ENCODE assay signal across 16 cellular contexts in genomic region chr12:91422107-91422506, GRCh38.
"Had no signal": no experiment of that assay in that cellular context is flagged by ENCODE, and none has a peak within 500 bp of the region (broad histone marks: within the 10 kb centered on the region; RNA-seq: fewer than 3 reads in every experiment).

No MANE protein-coding gene starts in this region.

- H3K9me3 ChIP-seq: heart left ventricle, left ventricle myocardium inferior, suprapubic skin had no signal

- FAIRE-seq: frontal cortex had no signal

- DNase-seq: activated CD4-positive, alpha-beta T cell treated with anti-CD3 and anti-CD28 coated beads for 48 hours; activated naive CD4-positive, alpha-beta T cell; cortex of kidney; effector CD8-positive, alpha-beta T cell; heart left ventricle; islet precursor cell; left ventricle myocardium inferior; nephron progenitor cell; stimulated activated CD4-positive, alpha-beta T cell treated with anti-CD3 and anti-CD28 coated beads, Interleukin-4, amount 100 ng/mL, for 1 hour; stimulated activated CD8-positive, alpha-beta memory T cell treated with anti-CD3 and anti-CD28 coated beads, Interleukin-4, amount 100 ng/mL, for 48 hours; stimulated activated naive CD8-positive, alpha-beta T cell treated with anti-CD3 and anti-CD28 coated beads, Interleukin-15, Interleukin-2, amounts not matched to agents 100 U/mL and 50 U/mL, for 24 hours; T-helper 9 cell had no signal

- H3K4me3 Mint-ChIP-seq: activated T-helper 1 cell treated with anti-CD3 and anti-CD28 coated beads, Interleukin-12 subunit alpha, Interleukin-12 subunit beta, Interleukin-2, Interleukin-4 antibody, amounts not matched to agents 30 ng/mL and 10 ng/mL and 1 ng/mL, durations not matched to agents 14 hours and 24 hours and 36 hours; memory B cell; nephron progenitor cell had no signal

- H3K36me3 Mint-ChIP-seq: memory B cell had no signal

- H3K27ac ChIP-seq: heart left ventricle, left ventricle myocardium inferior, suprapubic skin had no signal

- H3K4me1 ChIP-seq: heart left ventricle, left ventricle myocardium inferior had no signal

- H3K27ac Mint-ChIP-seq: memory B cell had no signal

- H3K9me3 Mint-ChIP-seq: activated T-helper 1 cell treated with anti-CD3 and anti-CD28 coated beads, Interleukin-12 subunit alpha, Interleukin-12 subunit beta, Interleukin-2, Interleukin-4 antibody, amounts not matched to agents 30 ng/mL and 10 ng/mL and 1 ng/mL, durations not matched to agents 14 hours and 24 hours and 36 hours; memory B cell; nephron progenitor cell had no signal

- H3K4me3 ChIP-seq: heart left ventricle, left ventricle myocardium inferior, suprapubic skin had no signal

- H3K36me3 ChIP-seq: heart left ventricle, left ventricle myocardium inferior, suprapubic skin had no signal

- ATAC-seq: heart left ventricle; stimulated activated naive CD8-positive, alpha-beta T cell treated with anti-CD3 and anti-CD28 coated beads, Interleukin-15, Interleukin-2, amounts not matched to agents 100 U/mL and 50 U/mL, for 24 hours had no signal

- H3K27me3 ChIP-seq: heart left ventricle, suprapubic skin had no signal

- H3K4me1 Mint-ChIP-seq: memory B cell had no signal
